Comparison of ENCODE assay signal across 38 cellular contexts in the genomic region with DNA sequence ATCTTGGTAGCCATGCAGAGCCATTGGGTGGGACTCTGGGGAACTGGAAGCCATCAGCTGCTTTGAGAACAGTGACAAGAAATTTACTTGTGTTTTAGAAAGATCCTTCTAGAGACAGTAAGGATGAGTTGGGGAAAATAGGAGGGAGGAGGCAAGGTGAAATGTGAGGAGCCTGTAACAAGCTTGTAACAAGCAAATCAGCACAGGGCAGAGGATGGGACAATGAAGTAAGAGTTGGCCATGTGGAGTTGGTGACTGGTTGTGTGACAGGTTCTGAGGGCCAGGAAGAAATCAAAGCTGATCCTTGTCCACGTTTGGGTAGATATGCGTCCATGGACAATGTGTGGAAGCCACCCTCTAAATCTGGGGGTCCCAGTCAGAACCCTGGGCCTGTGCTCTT.
"Had no signal": no experiment of that assay in that cellular context is flagged by ENCODE, and none has a peak within 500 bp of the region (broad histone marks: within the 10 kb centered on the region; RNA-seq: fewer than 3 reads in every experiment).

No MANE protein-coding gene starts in this region.

- H3K4me1 ChIP-seq: ascending aorta had no signal

- H3K4me3 ChIP-seq: ascending aorta, cardiac muscle cell had no signal

- H3K27ac Mint-ChIP-seq: activated CD4-positive, alpha-beta memory T cell treated with anti-CD3 and anti-CD28 coated beads, Interleukin-2, amount 10 ng/mL, durations not matched to agents 7 days and 5 days; activated CD4-positive, alpha-beta T cell treated with anti-CD3 and anti-CD28 coated beads for 36 hours; activated CD4-positive, alpha-beta T cell treated with anti-CD3 and anti-CD28 coated beads, Interleukin-2, amount 10 ng/mL, durations not matched to agents 7 days and 5 days; activated CD8-positive, alpha-beta memory T cell treated with anti-CD3 and anti-CD28 coated beads, Interleukin-2, amount 10 ng/mL, durations not matched to agents 7 days and 5 days; activated CD8-positive, alpha-beta T cell treated with anti-CD3 and anti-CD28 coated beads, Interleukin-2, amount 10 ng/mL, durations not matched to agents 7 days and 5 days; activated naive CD4-positive, alpha-beta T cell treated with anti-CD3 and anti-CD28 coated beads, Interleukin-2, amount 10 ng/mL, durations not matched to agents 7 days and 5 days; activated naive CD4-positive, alpha-beta T cell treated with anti-CD3 and anti-CD28 coated beads, Interleukin-2, amount 50 U/mL, for 24 hours; activated naive CD8-positive, alpha-beta T cell; activated naive CD8-positive, alpha-beta T cell treated with anti-CD3 and anti-CD28 coated beads, Interleukin-2, amount 10 ng/mL, durations not matched to agents 7 days and 5 days; activated naive CD8-positive, alpha-beta T cell treated with anti-CD3 and anti-CD28 coated beads, Interleukin-2, amount 50 U/mL, for 24 hours; activated T-cell treated with anti-CD3 and anti-CD28 coated beads, Interleukin-2, amount 50 U/mL, for 24 hours; activated T-helper 2 cell treated with anti-CD3 and anti-CD28 coated beads, Interferon-gamma antibody, Interleukin-2, Interleukin-4, amounts not matched to agents 10 μg/mL and 5 μg/mL and 100 μg/mL, durations not matched to agents 14 hours and 24 hours and 36 hours; brain; T-helper 1 cell treated with Interleukin-12 subunit alpha and Interleukin-12 subunit beta and Interleukin-4 antibody, amounts not matched to agents 30 μg/mL and 1 μg/mL, for 36 hours; T-helper 2 cell treated with Interferon-gamma antibody and Interleukin-4, amounts not matched to agents 5 μg/mL and 100 μg/mL, for 36 hours; WTC11 had no signal

- H3K9me3 Mint-ChIP-seq: activated CD4-positive, alpha-beta memory T cell treated with anti-CD3 and anti-CD28 coated beads, Interleukin-2, amount 10 ng/mL, durations not matched to agents 7 days and 5 days; activated naive CD4-positive, alpha-beta T cell treated with anti-CD3 and anti-CD28 coated beads, Interleukin-2, amount 10 ng/mL, durations not matched to agents 7 days and 5 days; activated T-helper 2 cell treated with anti-CD3 and anti-CD28 coated beads, Interferon-gamma antibody, Interleukin-2, Interleukin-4, amounts not matched to agents 10 μg/mL and 5 μg/mL and 100 μg/mL, durations not matched to agents 14 hours and 24 hours and 36 hours; T-helper 1 cell treated with Interleukin-12 subunit alpha and Interleukin-12 subunit beta and Interleukin-4 antibody, amounts not matched to agents 30 μg/mL and 1 μg/mL, for 36 hours; T-helper 2 cell treated with Interferon-gamma antibody and Interleukin-4, amounts not matched to agents 5 μg/mL and 100 μg/mL, for 36 hours had no signal

- ATAC-seq: activated CD4-positive, alpha-beta T cell treated with anti-CD3 and anti-CD28 coated beads for 36 hours; activated CD4-positive, CD25-positive, alpha-beta regulatory T cell treated with anti-CD3 and anti-CD28 coated beads, Interleukin-2, amount 50 U/mL, for 24 hours; activated CD8-positive, alpha-beta memory T cell treated with anti-CD3 and anti-CD28 coated beads, Interleukin-2, amount 10 ng/mL, durations not matched to agents 7 days and 5 days; activated CD8-positive, alpha-beta T cell treated with anti-CD3 and anti-CD28 coated beads, Interleukin-2, amount 10 ng/mL, durations not matched to agents 7 days and 5 days; activated naive CD8-positive, alpha-beta T cell treated with anti-CD3 and anti-CD28 coated beads, Interleukin-2, amount 50 U/mL, for 24 hours; WTC11 had no signal

- H3K27me3 Mint-ChIP-seq: activated naive CD4-positive, alpha-beta T cell treated with anti-CD3 and anti-CD28 coated beads, Interleukin-2, amount 10 ng/mL, durations not matched to agents 7 days and 5 days; activated naive CD8-positive, alpha-beta T cell; activated T-cell treated with anti-CD3 and anti-CD28 coated beads, Interleukin-2, amount 50 U/mL, for 24 hours; brain had no signal

- DNase-seq: activated CD4-positive, alpha-beta memory T cell treated with anti-CD3 and anti-CD28 coated beads, Interleukin-2, amount 10 ng/mL, durations not matched to agents 7 days and 5 days; activated CD4-positive, alpha-beta T cell treated with anti-CD3 and anti-CD28 coated beads for 1 hour; activated CD4-positive, alpha-beta T cell treated with anti-CD3 and anti-CD28 coated beads for 36 hours; activated CD4-positive, alpha-beta T cell treated with anti-CD3 and anti-CD28 coated beads for 48 hours; activated CD4-positive, alpha-beta T cell treated with anti-CD3 and anti-CD28 coated beads, Interleukin-2, amount 10 ng/mL, durations not matched to agents 7 days and 5 days; activated CD4-positive, alpha-beta T cell treated with anti-CD3 and anti-CD28 coated beads, Interleukin-2, amount 50 U/mL, for 48 hours; activated CD4-positive, CD25-positive, alpha-beta regulatory T cell; activated CD8-positive, alpha-beta memory T cell treated with anti-CD3 and anti-CD28 coated beads for 24 hours; activated CD8-positive, alpha-beta memory T cell treated with anti-CD3 and anti-CD28 coated beads, Interleukin-2, amount 10 ng/mL, durations not matched to agents 7 days and 5 days; activated CD8-positive, alpha-beta memory T cell treated with anti-CD3 and anti-CD28 coated beads, Interleukin-2, amount 50 U/mL, for 48 hours; activated CD8-positive, alpha-beta T cell treated with anti-CD3 and anti-CD28 coated beads, Interleukin-2, amount 10 ng/mL, durations not matched to agents 7 days and 5 days; activated effector memory CD4-positive, alpha-beta T cell treated with Interleukin-2 at 50 U/mL for 16 hours; activated gamma-delta T cell; activated naive CD4-positive, alpha-beta T cell treated with anti-CD3 and anti-CD28 coated beads, Interleukin-2, amount 10 ng/mL, durations not matched to agents 7 days and 5 days; activated naive CD4-positive, alpha-beta T cell treated with Interleukin-2 at 50 U/mL for 16 hours; activated naive CD8-positive, alpha-beta T cell treated with anti-CD3 and anti-CD28 coated beads, Interleukin-2, amount 10 ng/mL, durations not matched to agents 7 days and 5 days; activated naive CD8-positive, alpha-beta T cell treated with anti-CD3 and anti-CD28 coated beads, Interleukin-2, amount 50 U/mL, for 24 hours; activated T-cell treated with anti-CD3 and anti-CD28 coated beads, Interleukin-2, amount 50 U/mL, for 24 hours; activated T-cell treated with anti-CD3 and anti-CD28 coated beads, Interleukin-2, amount 50 U/mL, for 48 hours; amygdala; anterior cingulate cortex; caudate nucleus; cerebellar nuclear complex; T-helper 1 cell; T-helper 2 cell; T-helper 9 cell; WERI-Rb-1 had no signal

- H3K27me3 ChIP-seq: ascending aorta had no signal

- H3K36me3 ChIP-seq: ascending aorta, cardiac muscle cell, WERI-Rb-1 had no signal

- H3K36me3 Mint-ChIP-seq: activated CD8-positive, alpha-beta memory T cell treated with anti-CD3 and anti-CD28 coated beads, Interleukin-2, amount 10 ng/mL, durations not matched to agents 7 days and 5 days; activated naive CD4-positive, alpha-beta T cell treated with anti-CD3 and anti-CD28 coated beads, Interleukin-2, amount 10 ng/mL, durations not matched to agents 7 days and 5 days; activated naive CD4-positive, alpha-beta T cell treated with anti-CD3 and anti-CD28 coated beads, Interleukin-2, amount 50 U/mL, for 24 hours; activated naive CD8-positive, alpha-beta T cell; activated naive CD8-positive, alpha-beta T cell treated with anti-CD3 and anti-CD28 coated beads, Interleukin-2, amount 10 ng/mL, durations not matched to agents 7 days and 5 days had no signal

- H3K27ac ChIP-seq: ascending aorta, cardiac muscle cell, WERI-Rb-1 had no signal

- H3K4me1 Mint-ChIP-seq: activated CD4-positive, alpha-beta memory T cell treated with anti-CD3 and anti-CD28 coated beads, Interleukin-2, amount 10 ng/mL, durations not matched to agents 7 days and 5 days; activated CD4-positive, alpha-beta T cell treated with anti-CD3 and anti-CD28 coated beads for 36 hours; activated CD4-positive, alpha-beta T cell treated with anti-CD3 and anti-CD28 coated beads, Interleukin-2, amount 10 ng/mL, durations not matched to agents 7 days and 5 days; activated CD8-positive, alpha-beta memory T cell treated with anti-CD3 and anti-CD28 coated beads, Interleukin-2, amount 10 ng/mL, durations not matched to agents 7 days and 5 days; activated naive CD4-positive, alpha-beta T cell treated with anti-CD3 and anti-CD28 coated beads, Interleukin-2, amount 10 ng/mL, durations not matched to agents 7 days and 5 days; activated naive CD4-positive, alpha-beta T cell treated with anti-CD3 and anti-CD28 coated beads, Interleukin-2, amount 50 U/mL, for 24 hours; activated naive CD8-positive, alpha-beta T cell treated with anti-CD3 and anti-CD28 coated beads, Interleukin-2, amount 10 ng/mL, durations not matched to agents 7 days and 5 days; activated naive CD8-positive, alpha-beta T cell treated with anti-CD3 and anti-CD28 coated beads, Interleukin-2, amount 50 U/mL, for 24 hours; brain; central memory CD8-positive, alpha-beta T cell; WTC11 had no signal

- H3K4me3 Mint-ChIP-seq: activated CD4-positive, alpha-beta memory T cell treated with anti-CD3 and anti-CD28 coated beads, Interleukin-2, amount 10 ng/mL, durations not matched to agents 7 days and 5 days; activated CD4-positive, alpha-beta T cell treated with anti-CD3 and anti-CD28 coated beads for 36 hours; activated CD4-positive, alpha-beta T cell treated with anti-CD3 and anti-CD28 coated beads, Interleukin-2, amount 10 ng/mL, durations not matched to agents 7 days and 5 days; activated CD8-positive, alpha-beta memory T cell treated with anti-CD3 and anti-CD28 coated beads, Interleukin-2, amount 10 ng/mL, durations not matched to agents 7 days and 5 days; activated CD8-positive, alpha-beta T cell treated with anti-CD3 and anti-CD28 coated beads, Interleukin-2, amount 10 ng/mL, durations not matched to agents 7 days and 5 days; activated naive CD4-positive, alpha-beta T cell treated with anti-CD3 and anti-CD28 coated beads, Interleukin-2, amount 10 ng/mL, durations not matched to agents 7 days and 5 days; activated naive CD4-positive, alpha-beta T cell treated with anti-CD3 and anti-CD28 coated beads, Interleukin-2, amount 50 U/mL, for 24 hours; activated naive CD8-positive, alpha-beta T cell; activated naive CD8-positive, alpha-beta T cell treated with anti-CD3 and anti-CD28 coated beads, Interleukin-2, amount 10 ng/mL, durations not matched to agents 7 days and 5 days; activated naive CD8-positive, alpha-beta T cell treated with anti-CD3 and anti-CD28 coated beads, Interleukin-2, amount 50 U/mL, for 24 hours; activated T-cell treated with anti-CD3 and anti-CD28 coated beads, Interleukin-2, amount 50 U/mL, for 24 hours; brain; central memory CD8-positive, alpha-beta T cell; T-helper 1 cell treated with Interleukin-12 subunit alpha and Interleukin-12 subunit beta and Interleukin-4 antibody, amounts not matched to agents 30 μg/mL and 1 μg/mL, for 36 hours; T-helper 2 cell treated with Interferon-gamma antibody and Interleukin-4, amounts not matched to agents 5 μg/mL and 100 μg/mL, for 36 hours; WTC11 had no signal
